ENCODE assay signal across 27 cellular contexts in the genomic region with DNA sequence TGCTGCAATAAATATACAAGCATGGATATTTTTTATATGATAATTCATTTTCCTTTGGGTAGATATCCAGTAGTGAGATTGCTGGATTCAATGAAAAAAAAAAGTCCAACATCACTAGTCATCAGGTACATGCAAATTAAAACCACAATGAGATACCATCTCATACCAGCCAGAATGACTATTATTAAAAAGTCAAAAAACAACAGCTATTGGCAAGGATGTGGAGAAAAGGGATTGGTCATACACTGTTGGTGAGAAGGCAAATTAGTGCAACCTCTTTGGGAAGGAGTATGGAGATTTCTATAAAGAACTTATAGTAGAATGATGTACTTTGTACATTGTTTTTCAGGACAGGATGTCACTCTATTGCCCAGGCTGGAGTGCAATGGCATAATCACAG.
"Had no signal": no experiment of that assay in that cellular context is flagged by ENCODE, and none has a peak within 500 bp of the region (broad histone marks: within the 10 kb centered on the region; RNA-seq: fewer than 3 reads in every experiment).

No MANE protein-coding gene starts in this region.

- H3K79me2 ChIP-seq: hepatocyte had no signal

- H3K27me3 ChIP-seq: dorsolateral prefrontal cortex, esophagus squamous epithelium, gastroesophageal sphincter, heart left ventricle, hepatocyte, left lung had no signal

- ATAC-seq: esophagus mucosa; gastroesophageal sphincter; heart left ventricle; left lung; left ventricle myocardium superior; lower lobe of right lung; naive thymus-derived CD4-positive, alpha-beta T cell; natural killer cell had no signal

- H3K36me3 ChIP-seq: esophagus squamous epithelium, gastroesophageal sphincter, heart left ventricle, left lung, lower lobe of right lung had no signal

- H3K4me2 ChIP-seq: hepatocyte had no signal

- FAIRE-seq: colon, endothelial cell of umbilical vein, frontal cortex, kidney had no signal

- H3K4me3 ChIP-seq: coronary artery, dorsolateral prefrontal cortex, esophagus squamous epithelium, gastroesophageal sphincter, heart left ventricle, hepatocyte, left lung, lower lobe of right lung had no signal

- H2AFZ ChIP-seq: hepatocyte had no signal

- H3K27ac ChIP-seq: dorsolateral prefrontal cortex, esophagus squamous epithelium, gastroesophageal sphincter, heart left ventricle, hepatocyte, left lung, lower lobe of right lung had no signal

- DNase-seq: dermis blood vessel endothelial cell; dorsolateral prefrontal cortex; effector CD4-positive, alpha-beta T cell; effector memory CD4-positive, alpha-beta T cell; erythroblast; esophagus squamous epithelium; foreskin fibroblast; heart left ventricle; hypothalamus; immature natural killer cell; islet precursor cell; kidney; kidney glomerular epithelial cell; left lung; left ventricle myocardium superior; lower lobe of right lung; mesendoderm; midbrain; naive thymus-derived CD4-positive, alpha-beta T cell; natural killer cell had no signal

- H3K4me1 ChIP-seq: esophagus squamous epithelium, heart left ventricle, left lung, lower lobe of right lung had no signal

- H3K9me3 ChIP-seq: esophagus squamous epithelium, gastroesophageal sphincter, lower lobe of right lung had no signal
